In genomic region chr7:39622609-39623311, GRCh38 we compare ENCODE assay signal across 8 cellular contexts. TPM values are rescaled to one million over a fixed set of nuclear protein-coding genes. Genes with fewer than 3 reads are reported as not detected.
DNase-seq lines count a peak whose midpoint lies in the region; ATAC-seq and TF ChIP-seq lines count a peak whose summit lies in the region.

No MANE protein-coding gene starts in this region.

- peaks cover 48% of the 10 kb centered on the region for H3K4me1 ChIP-seq in vagina

- peak overlapping the region; percentile 97 for H3K27ac ChIP-seq in AG04450 (ENCODE audit: low read depth, low read length)
- H3K27ac ChIP-seq in KOPT-K1 (ENCODE audit: low read depth, low read length, poor library complexity, severe bottlenecking): peak overlapping the region; percentile 88
- H3K27ac ChIP-seq in caudate nucleus (ENCODE audit: low read depth, low read length): peak overlapping the region; percentile 85
- H3K27ac ChIP-seq in vagina: peak overlapping the region; percentile 93

- peak overlapping the region; percentile 91 for H3K4me3 Mint-ChIP-seq in memory B cell

- H3K36me3 Mint-ChIP-seq in memory B cell: no peaks in the 10 kb centered on the region

- TF ChIP-seq POLR2A in vagina (IDR thresholded peaks at IDR 0.05): no peak

- POLR2A ChIA-PET in AG04450 (lab: Yijun Ruan, JAX): interaction anchor here (0.7 to 3.7 kb wide), 14 partner anchors 9 to 405 kb away, joined by 3 to 19 read pairs (median 5); no protein-coding TSS in a partner anchor

- CTCF ChIA-PET in AG04450 (lab: Charles Lee): interaction anchor here (0.7 to 3.6 kb wide), 4 partner anchors 27 to 123 kb away, joined by 3 to 24 read pairs (median 3); no protein-coding TSS in a partner anchor

- ATAC-seq in GM19468 (IDR thresholded peaks at IDR 0.05; ENCODE audit: extremely low read depth, unreplicated experiment) (peak; percentile 4), memory B cell (ENCODE audit: low read depth) (peak; percentile 8)

- no peak for DNase-seq in AG04450 (ENCODE audit: low read depth, low spot score)
- peak in 9 of 61 donors; percentile 41 to 75 (median 56) for DNase-seq in caudate nucleus (lab: John Stamatoyannopoulos, UW)
- DNase-seq in memory B cell (ENCODE audit: low spot score in 2 of 2): no peak
- no peak for DNase-seq in vagina (ENCODE audit: extremely low spot score in 2 of 2)
- no peak for DNase-seq in hepatic stellate cell (ENCODE audit: low spot score)
- no peak for DNase-seq in Ammon's horn (ENCODE audit: low spot score)

- H3K27me3 ChIP-seq in AG04450 (ENCODE audit: control insufficient read depth, insufficient read depth, low read length) (no peaks in the 10 kb centered on the region), vagina (no peaks in the 10 kb centered on the region)

- peak overlapping the region; percentile 76 for H3K4me3 ChIP-seq in AG04450 (ENCODE audit: low read depth, low read length)
- H3K4me3 ChIP-seq in vagina: peak overlapping the region; percentile 94 to 96

- no peaks in the 10 kb centered on the region for H3K27me3 Mint-ChIP-seq in memory B cell

- H3K9me3 ChIP-seq in AG04450 (ENCODE audit: control insufficient read depth, insufficient read depth, low read length) (no peaks in the 10 kb centered on the region), KOPT-K1 (ENCODE audit: insufficient read depth, low read length, poor library complexity, severe bottlenecking) (no peaks in the 10 kb centered on the region), vagina (no peaks in the 10 kb centered on the region)

- H3K36me3 ChIP-seq in KOPT-K1 (ENCODE audit: insufficient read depth, low read length) (no peaks in the 10 kb centered on the region), vagina (no peaks in the 10 kb centered on the region)

- no peaks in the 10 kb centered on the region for H3K9me3 Mint-ChIP-seq in memory B cell

- intact Hi-C loops in vagina (cut with DNase I): no loop called here

- peaks cover 30% of the 10 kb centered on the region for H3K4me1 Mint-ChIP-seq in memory B cell

- H3K27ac Mint-ChIP-seq in memory B cell: peak overlapping the region; percentile 98

- TF ChIP-seq CTCF in AG04450 (IDR thresholded peaks at IDR 0.05; ENCODE audit: low read depth, low read length) (no peak), vagina (IDR thresholded peaks at IDR 0.05) (no peak)

RNA-seq across cellular contexts. Expression of gene RALA, which starts 0.6 kb away (rescaled TPM):
- polyA plus RNA-seq in AG04450 (2011; rRNA removed): 45.0 and 59.2 TPM in 2 replicates
- 58.6 and 65.6 TPM in 2 replicates for polyA minus RNA-seq in AG04450 (2011; rRNA and poly(A)+ RNA removed)
- total RNA-seq in vagina: 20.1 TPM

RNA-seq across cellular contexts. Expression of gene YAE1, which starts 56.6 kb away (rescaled TPM):
- 38.5 and 49.0 TPM in 2 replicates for polyA plus RNA-seq in AG04450 (2011; rRNA removed)
- polyA minus RNA-seq in AG04450 (2011; rRNA and poly(A)+ RNA removed): 43.6 and 46.4 TPM in 2 replicates
- total RNA-seq in vagina: 5.6 TPM
